1 cellular context compared by ENCODE assay signal in the genomic region with DNA sequence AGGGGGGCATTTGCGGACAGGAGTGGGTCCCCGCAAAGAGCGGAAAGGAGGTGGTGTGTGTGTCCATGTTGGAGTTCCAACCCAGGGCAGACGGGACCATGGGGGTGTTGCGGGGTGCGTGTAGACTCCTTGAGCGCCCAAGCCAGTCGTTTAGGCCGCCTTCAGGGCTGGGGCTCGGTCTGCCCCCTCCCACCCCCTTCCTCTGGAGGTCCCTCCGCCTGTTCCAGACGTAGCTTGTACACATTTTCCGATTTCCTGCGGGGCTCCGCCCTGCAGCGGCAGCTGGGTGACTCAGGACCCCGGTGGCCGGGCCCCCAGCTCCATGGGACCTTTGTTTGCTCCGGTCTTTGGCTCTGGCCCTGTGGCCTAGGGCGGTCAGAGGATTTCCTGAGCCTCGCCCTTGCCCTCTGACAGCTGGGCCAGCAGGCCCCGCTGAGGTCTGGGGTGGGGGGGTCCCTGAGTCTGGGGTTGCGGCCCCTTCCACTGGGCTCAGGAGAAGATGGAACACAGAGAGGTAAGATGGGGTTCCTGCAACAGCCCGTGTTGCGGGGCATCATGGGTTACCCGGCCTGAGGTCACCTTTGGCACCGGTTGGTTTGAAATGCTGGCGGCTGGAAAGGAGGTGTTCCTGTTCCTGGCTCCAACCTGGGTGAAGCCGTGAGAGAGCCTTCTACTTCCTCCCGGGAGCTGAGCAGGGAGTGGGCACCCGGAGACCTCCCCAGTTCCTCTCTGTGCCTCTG.
TF ChIP-seq lines count a peak whose summit lies in the region.

No MANE protein-coding gene starts in this region.

TF ChIP-seq in GM12878, 131 proteins besides CTCF, POLR2A, EP300 and RAD21:
- no peak for TF ChIP-seq HDAC6 (IDR thresholded peaks at IDR 0.05; ENCODE audit: unreplicated experiment)
- no peak for TF ChIP-seq RBBP5 (conservative IDR thresholded peaks at IDR 0.05)
- no peak for TF ChIP-seq NR2C2 (IDR thresholded peaks at IDR 0.05; ENCODE audit: borderline replicate concordance, control insufficient read depth, insufficient read length, low read depth)
- TF ChIP-seq MEF2B (IDR thresholded peaks at IDR 0.05; ENCODE audit: partially characterized antibody, poor library complexity, severe bottlenecking) = no peak
- TF ChIP-seq, protein P1, sequence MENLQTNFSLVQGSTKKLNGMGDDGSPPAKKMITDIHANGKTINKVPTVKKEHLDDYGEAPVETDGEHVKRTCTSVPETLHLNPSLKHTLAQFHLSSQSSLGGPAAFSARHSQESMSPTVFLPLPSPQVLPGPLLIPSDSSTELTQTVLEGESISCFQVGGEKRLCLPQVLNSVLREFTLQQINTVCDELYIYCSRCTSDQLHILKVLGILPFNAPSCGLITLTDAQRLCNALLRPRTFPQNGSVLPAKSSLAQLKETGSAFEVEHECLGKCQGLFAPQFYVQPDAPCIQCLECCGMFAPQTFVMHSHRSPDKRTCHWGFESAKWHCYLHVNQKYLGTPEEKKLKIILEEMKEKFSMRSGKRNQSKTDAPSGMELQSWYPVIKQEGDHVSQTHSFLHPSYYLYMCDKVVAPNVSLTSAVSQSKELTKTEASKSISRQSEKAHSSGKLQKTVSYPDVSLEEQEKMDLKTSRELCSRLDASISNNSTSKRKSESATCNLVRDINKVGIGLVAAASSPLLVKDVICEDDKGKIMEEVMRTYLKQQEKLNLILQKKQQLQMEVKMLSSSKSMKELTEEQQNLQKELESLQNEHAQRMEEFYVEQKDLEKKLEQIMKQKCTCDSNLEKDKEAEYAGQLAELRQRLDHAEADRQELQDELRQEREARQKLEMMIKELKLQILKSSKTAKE (IDR thresholded peaks at IDR 0.05; ENCODE audit: low read depth, poor library complexity, severe bottlenecking) = no peak
- TF ChIP-seq, protein P2, sequence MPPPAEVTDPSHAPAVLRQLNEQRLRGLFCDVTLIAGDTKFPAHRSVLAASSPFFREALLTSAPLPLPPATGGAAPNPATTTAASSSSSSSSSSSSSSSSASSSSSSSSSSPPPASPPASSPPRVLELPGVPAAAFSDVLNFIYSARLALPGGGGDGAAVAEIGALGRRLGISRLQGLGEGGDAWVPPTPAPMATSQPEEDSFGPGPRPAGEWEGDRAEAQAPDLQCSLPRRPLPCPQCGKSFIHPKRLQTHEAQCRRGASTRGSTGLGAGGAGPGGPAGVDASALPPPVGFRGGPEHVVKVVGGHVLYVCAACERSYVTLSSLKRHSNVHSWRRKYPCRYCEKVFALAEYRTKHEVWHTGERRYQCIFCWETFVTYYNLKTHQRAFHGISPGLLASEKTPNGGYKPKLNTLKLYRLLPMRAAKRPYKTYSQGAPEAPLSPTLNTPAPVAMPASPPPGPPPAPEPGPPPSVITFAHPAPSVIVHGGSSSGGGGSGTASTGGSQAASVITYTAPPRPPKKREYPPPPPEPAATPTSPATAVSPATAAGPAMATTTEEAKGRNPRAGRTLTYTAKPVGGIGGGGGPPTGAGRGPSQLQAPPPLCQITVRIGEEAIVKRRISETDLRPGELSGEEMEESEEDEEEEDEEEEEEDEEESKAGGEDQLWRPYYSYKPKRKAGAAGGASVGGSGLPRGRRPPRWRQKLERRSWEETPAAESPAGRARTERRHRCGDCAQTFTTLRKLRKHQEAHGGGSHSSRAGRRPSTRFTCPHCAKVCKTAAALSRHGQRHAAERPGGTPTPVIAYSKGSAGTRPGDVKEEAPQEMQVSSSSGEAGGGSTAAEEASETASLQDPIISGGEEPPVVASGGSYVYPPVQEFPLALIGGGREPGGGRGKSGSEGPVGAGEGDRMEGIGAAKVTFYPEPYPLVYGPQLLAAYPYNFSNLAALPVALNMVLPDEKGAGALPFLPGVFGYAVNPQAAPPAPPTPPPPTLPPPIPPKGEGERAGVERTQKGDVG (CRISPR knock-in tag; IDR thresholded peaks at IDR 0.05) = no peak
- TF ChIP-seq HCFC1 (IDR thresholded peaks at IDR 0.05; ENCODE audit: low read length) = no peak
- no peak for TF ChIP-seq ZNF622 (IDR thresholded peaks at IDR 0.05)
- TF ChIP-seq SRF (IDR thresholded peaks at IDR 0.05; ENCODE audit: low read depth in 2 of 2, low read length in 2 of 2) = no peak
- TF ChIP-seq, protein P3, sequence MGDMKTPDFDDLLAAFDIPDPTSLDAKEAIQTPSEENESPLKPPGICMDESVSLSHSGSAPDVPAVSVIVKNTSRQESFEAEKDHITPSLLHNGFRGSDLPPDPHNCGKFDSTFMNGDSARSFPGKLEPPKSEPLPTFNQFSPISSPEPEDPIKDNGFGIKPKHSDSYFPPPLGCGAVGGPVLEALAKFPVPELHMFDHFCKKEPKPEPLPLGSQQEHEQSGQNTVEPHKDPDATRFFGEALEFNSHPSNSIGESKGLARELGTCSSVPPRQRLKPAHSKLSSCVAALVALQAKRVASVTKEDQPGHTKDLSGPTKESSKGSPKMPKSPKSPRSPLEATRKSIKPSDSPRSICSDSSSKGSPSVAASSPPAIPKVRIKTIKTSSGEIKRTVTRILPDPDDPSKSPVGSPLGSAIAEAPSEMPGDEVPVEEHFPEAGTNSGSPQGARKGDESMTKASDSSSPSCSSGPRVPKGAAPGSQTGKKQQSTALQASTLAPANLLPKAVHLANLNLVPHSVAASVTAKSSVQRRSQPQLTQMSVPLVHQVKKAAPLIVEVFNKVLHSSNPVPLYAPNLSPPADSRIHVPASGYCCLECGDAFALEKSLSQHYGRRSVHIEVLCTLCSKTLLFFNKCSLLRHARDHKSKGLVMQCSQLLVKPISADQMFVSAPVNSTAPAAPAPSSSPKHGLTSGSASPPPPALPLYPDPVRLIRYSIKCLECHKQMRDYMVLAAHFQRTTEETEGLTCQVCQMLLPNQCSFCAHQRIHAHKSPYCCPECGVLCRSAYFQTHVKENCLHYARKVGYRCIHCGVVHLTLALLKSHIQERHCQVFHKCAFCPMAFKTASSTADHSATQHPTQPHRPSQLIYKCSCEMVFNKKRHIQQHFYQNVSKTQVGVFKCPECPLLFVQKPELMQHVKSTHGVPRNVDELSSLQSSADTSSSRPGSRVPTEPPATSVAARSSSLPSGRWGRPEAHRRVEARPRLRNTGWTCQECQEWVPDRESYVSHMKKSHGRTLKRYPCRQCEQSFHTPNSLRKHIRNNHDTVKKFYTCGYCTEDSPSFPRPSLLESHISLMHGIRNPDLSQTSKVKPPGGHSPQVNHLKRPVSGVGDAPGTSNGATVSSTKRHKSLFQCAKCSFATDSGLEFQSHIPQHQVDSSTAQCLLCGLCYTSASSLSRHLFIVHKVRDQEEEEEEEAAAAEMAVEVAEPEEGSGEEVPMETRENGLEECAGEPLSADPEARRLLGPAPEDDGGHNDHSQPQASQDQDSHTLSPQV (IDR thresholded peaks at IDR 0.05) = no peak
- no peak for TF ChIP-seq DPF2 (IDR thresholded peaks at IDR 0.05)
- TF ChIP-seq, protein P4, sequence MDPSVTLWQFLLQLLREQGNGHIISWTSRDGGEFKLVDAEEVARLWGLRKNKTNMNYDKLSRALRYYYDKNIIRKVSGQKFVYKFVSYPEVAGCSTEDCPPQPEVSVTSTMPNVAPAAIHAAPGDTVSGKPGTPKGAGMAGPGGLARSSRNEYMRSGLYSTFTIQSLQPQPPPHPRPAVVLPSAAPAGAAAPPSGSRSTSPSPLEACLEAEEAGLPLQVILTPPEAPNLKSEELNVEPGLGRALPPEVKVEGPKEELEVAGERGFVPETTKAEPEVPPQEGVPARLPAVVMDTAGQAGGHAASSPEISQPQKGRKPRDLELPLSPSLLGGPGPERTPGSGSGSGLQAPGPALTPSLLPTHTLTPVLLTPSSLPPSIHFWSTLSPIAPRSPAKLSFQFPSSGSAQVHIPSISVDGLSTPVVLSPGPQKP (IDR thresholded peaks at IDR 0.05; ENCODE audit: low read depth, low read length) = no peak
